ENCODE assay signal across 13 cellular contexts in genomic region chr3:9384141-9384828, GRCh38. TPM values are rescaled to one million over a fixed set of nuclear protein-coding genes. Genes with fewer than 3 reads are reported as not detected.
A peak's percentile ranks its signal among the peaks of the same experiment; 100 is the strongest.
DNase-seq lines count a peak whose midpoint lies in the region; ATAC-seq and TF ChIP-seq lines count a peak whose summit lies in the region.
"Had no signal": no experiment of that assay in that cellular context is flagged by ENCODE, and none has a peak within 500 bp of the region (broad histone marks: within the 10 kb centered on the region; RNA-seq: fewer than 3 reads in every experiment).

No MANE protein-coding gene starts in this region.

- peak overlapping the region; percentile 40 for H3K27ac Mint-ChIP-seq in activated CD4-positive, alpha-beta T cell treated with anti-CD3 and anti-CD28 coated beads for 36 hours
- H3K27ac Mint-ChIP-seq in activated CD4-positive, alpha-beta T cell treated with anti-CD3 and anti-CD28 coated beads, Interleukin-2, amount 10 ng/mL, durations not matched to agents 7 days and 5 days, result no peak overlapping the region
- H3K27ac Mint-ChIP-seq in progenitor cell of endocrine pancreas, result peak overlapping the region; percentile 93

- CTCF ChIA-PET in activated CD4-positive, alpha-beta T cell treated with anti-CD3 and anti-CD28 coated beads for 36 hours (lab: Charles Lee), result interaction anchor here (1.5 to 2.8 kb wide), 3 partner anchors 10 to 39 kb away, joined by 4 to 8 read pairs (median 7); no protein-coding TSS in a partner anchor
- CTCF ChIA-PET in activated CD4-positive, alpha-beta T cell treated with anti-CD3 and anti-CD28 coated beads, Interleukin-2, amount 10 ng/mL, durations not matched to agents 7 days and 5 days (lab: Charles Lee), result interaction anchor here (1.2 to 2.0 kb wide), 3 partner anchors 9 to 52 kb away, joined by 3 to 6 read pairs (median 4); partner anchors contain the start of gene THUMPD3
- CTCF ChIA-PET in RWPE1 (lab: Yijun Ruan, JAX), result no interaction called here

- ATAC-seq in activated CD4-positive, alpha-beta T cell treated with anti-CD3 and anti-CD28 coated beads for 36 hours, result peak; percentile 29
- ATAC-seq in GM19351 (IDR thresholded peaks at IDR 0.05; ENCODE audit: unreplicated experiment), result no peak

- peaks cover 70% of the 10 kb centered on the region for H3K36me3 Mint-ChIP-seq in activated CD4-positive, alpha-beta T cell treated with anti-CD3 and anti-CD28 coated beads for 36 hours (ENCODE audit: low read depth)
- H3K36me3 Mint-ChIP-seq in activated CD4-positive, alpha-beta T cell treated with anti-CD3 and anti-CD28 coated beads, Interleukin-2, amount 10 ng/mL, durations not matched to agents 7 days and 5 days (ENCODE audit: low read depth), result peaks cover 69% of the 10 kb centered on the region
- peaks cover 29% of the 10 kb centered on the region for H3K36me3 Mint-ChIP-seq in progenitor cell of endocrine pancreas (ENCODE audit: insufficient read depth)

- H3K27ac ChIP-seq in RWPE1, result peak overlapping the region; percentile 57
- no peak overlapping the region for H3K27ac ChIP-seq in brain microvascular endothelial cell
- H3K27ac ChIP-seq: left ventricle myocardium inferior, transverse colon had no signal

- POLR2A ChIA-PET in activated CD4-positive, alpha-beta T cell treated with anti-CD3 and anti-CD28 coated beads for 36 hours (lab: Charles Lee), result interaction anchor here (0.7 to 1.2 kb wide), 2 partner anchors 11 to 407 kb away, joined by 3 read pairs; no protein-coding TSS in a partner anchor
- POLR2A ChIA-PET in activated CD4-positive, alpha-beta T cell treated with anti-CD3 and anti-CD28 coated beads, Interleukin-2, amount 10 ng/mL, durations not matched to agents 7 days and 5 days (lab: Charles Lee), result interaction anchor here (1.1 kb wide), 1 partner anchor 21 kb away, joined by 3 read pairs; the partner anchor contains the start of gene THUMPD3
- POLR2A ChIA-PET in RWPE1 (lab: Yijun Ruan, JAX; ENCODE audit: low non-redundant PET), result no interaction called here

- H3K4me3 Mint-ChIP-seq in activated CD4-positive, alpha-beta T cell treated with anti-CD3 and anti-CD28 coated beads for 36 hours, result no peak overlapping the region
- no peak overlapping the region for H3K4me3 Mint-ChIP-seq in activated CD4-positive, alpha-beta T cell treated with anti-CD3 and anti-CD28 coated beads, Interleukin-2, amount 10 ng/mL, durations not matched to agents 7 days and 5 days
- H3K4me3 Mint-ChIP-seq in progenitor cell of endocrine pancreas (ENCODE audit: low read depth), result no peak overlapping the region

- intact Hi-C loops in activated CD4-positive, alpha-beta T cell treated with anti-CD3 and anti-CD28 coated beads for 36 hours (cut with DNase I, micrococcal nuclease), result loop anchor here in 1 of 2 experiments (1.0 kb wide), 1 partner anchor 9 kb away; no protein-coding TSS in a partner anchor

- in situ Hi-C loops in brain microvascular endothelial cell (cut with HindIII; ENCODE audit: low pct_ligation_motif_present, low sequenced_read_pairs), result no loop called here

- H3K9me3 Mint-ChIP-seq in activated CD4-positive, alpha-beta T cell treated with anti-CD3 and anti-CD28 coated beads for 36 hours (ENCODE audit: low read depth), result no peaks in the 10 kb centered on the region
- H3K9me3 Mint-ChIP-seq in activated CD4-positive, alpha-beta T cell treated with anti-CD3 and anti-CD28 coated beads, Interleukin-2, amount 10 ng/mL, durations not matched to agents 7 days and 5 days, result no peaks in the 10 kb centered on the region
- H3K9me3 Mint-ChIP-seq in progenitor cell of endocrine pancreas (ENCODE audit: low read depth), result no peaks in the 10 kb centered on the region

- H3K36me3 ChIP-seq in brain microvascular endothelial cell (replicated peaks), result peaks cover 55% of the 10 kb centered on the region

- TF ChIP-seq CTCF in RWPE1 (conservative IDR thresholded peaks at IDR 0.05; ENCODE audit: low read depth), result no peak
- no peak for TF ChIP-seq CTCF in progenitor cell of endocrine pancreas (IDR thresholded peaks at IDR 0.05; ENCODE audit: unreplicated experiment)
- TF ChIP-seq CTCF in brain microvascular endothelial cell (IDR thresholded peaks at IDR 0.05; ENCODE audit: low read depth, low read length, missing control alignments), result no peak

- no peaks in the 10 kb centered on the region for H3K27me3 ChIP-seq in brain microvascular endothelial cell (replicated peaks)
- H3K27me3 ChIP-seq: transverse colon had no signal

- no peak overlapping the region for H3K4me3 ChIP-seq in brain microvascular endothelial cell (ENCODE audit: low read depth, low read length)
- H3K4me3 ChIP-seq: left ventricle myocardium inferior, transverse colon had no signal

- peaks cover 19% of the 10 kb centered on the region for H3K4me1 Mint-ChIP-seq in activated CD4-positive, alpha-beta T cell treated with anti-CD3 and anti-CD28 coated beads for 36 hours
- peaks cover 18% of the 10 kb centered on the region for H3K4me1 Mint-ChIP-seq in activated CD4-positive, alpha-beta T cell treated with anti-CD3 and anti-CD28 coated beads, Interleukin-2, amount 10 ng/mL, durations not matched to agents 7 days and 5 days
- peaks cover 7% of the 10 kb centered on the region for H3K4me1 Mint-ChIP-seq in progenitor cell of endocrine pancreas (ENCODE audit: low read depth)

- no peaks in the 10 kb centered on the region for H3K27me3 Mint-ChIP-seq in activated CD4-positive, alpha-beta T cell treated with anti-CD3 and anti-CD28 coated beads for 36 hours
- no peaks in the 10 kb centered on the region for H3K27me3 Mint-ChIP-seq in activated CD4-positive, alpha-beta T cell treated with anti-CD3 and anti-CD28 coated beads, Interleukin-2, amount 10 ng/mL, durations not matched to agents 7 days and 5 days
- H3K27me3 Mint-ChIP-seq in progenitor cell of endocrine pancreas, result no peaks in the 10 kb centered on the region

- no peak for DNase-seq in activated CD4-positive, alpha-beta T cell treated with anti-CD3 and anti-CD28 coated beads for 36 hours
- DNase-seq in activated CD4-positive, alpha-beta T cell treated with anti-CD3 and anti-CD28 coated beads, Interleukin-2, amount 10 ng/mL, durations not matched to agents 7 days and 5 days, result no peak
- DNase-seq in RWPE1 (ENCODE audit: low spot score), result no peak
- DNase-seq in fibroblast of gingiva (ENCODE audit: low read depth), result peak; percentile 44
- DNase-seq in progenitor cell of endocrine pancreas (ENCODE audit: low spot score, unreplicated experiment), result no peak
- no peak for DNase-seq in T-helper 2 cell
- DNase-seq in brain microvascular endothelial cell, result no peak
- DNase-seq: activated CD4-positive, alpha-beta T cell treated with anti-CD3 and anti-CD28 coated beads for 48 hours; left ventricle myocardium inferior; NCI-H345; retina; transverse colon had no signal

RNA-seq across cellular contexts. Expression of gene SETD5, which starts 13.1 kb away (rescaled TPM):
- 100 to 1,000 TPM; 115 to 148 TPM for total RNA-seq in activated CD4-positive, alpha-beta T cell treated with anti-CD3 and anti-CD28 coated beads for 36 hours
- total RNA-seq in activated CD4-positive, alpha-beta T cell treated with anti-CD3 and anti-CD28 coated beads, Interleukin-2, amount 10 ng/mL, durations not matched to agents 7 days and 5 days, result 100 to 1,000 TPM; 111 to 129 TPM
- 227 and 233 TPM in 2 replicates for total RNA-seq in progenitor cell of endocrine pancreas

RNA-seq across cellular contexts. Expression of gene THUMPD3, which starts 21.4 kb away (rescaled TPM):
- total RNA-seq in activated CD4-positive, alpha-beta T cell treated with anti-CD3 and anti-CD28 coated beads for 36 hours, result 10 to 100 TPM; 59.6 to 74.3 TPM
- total RNA-seq in activated CD4-positive, alpha-beta T cell treated with anti-CD3 and anti-CD28 coated beads, Interleukin-2, amount 10 ng/mL, durations not matched to agents 7 days and 5 days, result 10 to 100 TPM; 46.6 to 48.0 TPM
- 61.3 and 62.4 TPM in 2 replicates for total RNA-seq in progenitor cell of endocrine pancreas
